ENCODE assay signal across 10 cellular contexts in the genomic region with DNA sequence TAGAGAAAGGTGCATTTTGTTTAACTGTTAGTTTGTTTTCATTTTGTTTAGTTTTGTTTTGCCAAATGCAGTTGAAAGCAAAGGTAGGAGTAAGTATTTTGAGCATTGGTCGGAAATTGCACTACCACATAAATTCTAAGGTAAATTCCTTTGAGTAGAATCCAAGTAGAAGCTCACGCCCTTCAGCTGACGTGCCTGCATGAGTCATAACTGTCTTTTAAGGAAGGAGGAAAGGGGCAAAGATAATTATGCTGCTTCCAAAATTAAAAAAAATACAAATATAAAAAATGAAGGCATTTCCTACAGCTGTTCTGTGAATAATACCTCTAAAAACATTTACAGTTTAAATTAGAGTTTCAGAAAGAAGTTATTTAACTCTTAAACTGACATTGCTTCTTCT.
DNase-seq lines count a peak whose midpoint lies in the region; ATAC-seq, FAIRE-seq and TF ChIP-seq lines count a peak whose summit lies in the region.
"Had no signal": no experiment of that assay in that cellular context is flagged by ENCODE, and none has a peak within 500 bp of the region (broad histone marks: within the 10 kb centered on the region; RNA-seq: fewer than 3 reads in every experiment).

No MANE protein-coding gene starts in this region.

- H3K14ac ChIP-seq in H9 (ENCODE audit: insufficient read depth, low read length): no peak overlapping the region

- no peak overlapping the region for H3K27ac Mint-ChIP-seq in activated T-helper 2 cell treated with anti-CD3 and anti-CD28 coated beads, Interferon-gamma antibody, Interleukin-2, Interleukin-4, amounts not matched to agents 10 μg/mL and 5 μg/mL and 100 μg/mL, durations not matched to agents 14 hours and 24 hours and 36 hours
- H3K27ac Mint-ChIP-seq in H9: no peak overlapping the region
- H3K27ac Mint-ChIP-seq: B cell; stimulated activated naive CD8-positive, alpha-beta T cell treated with anti-CD3 and anti-CD28 coated beads, Interleukin-15, Interleukin-2, amounts not matched to agents 100 ng/mL and 50 ng/mL, for 24 hours had no signal

- H3K27ac ChIP-seq in right lobe of liver: peak overlapping the region in 2 of 3 donors; percentile 38 to 47
- no peak overlapping the region for H3K27ac ChIP-seq in HepG2 (ENCODE audit: extremely low read length, insufficient read depth, low read length)
- no peak overlapping the region for H3K27ac ChIP-seq in H9 (ENCODE audit: insufficient read length, low read depth, low read length)

- H4K5ac ChIP-seq in H9 (ENCODE audit: insufficient read length, low read depth, low read length): no peak overlapping the region

- H3K27me3 Mint-ChIP-seq in activated T-helper 2 cell treated with anti-CD3 and anti-CD28 coated beads, Interferon-gamma antibody, Interleukin-2, Interleukin-4, amounts not matched to agents 10 μg/mL and 5 μg/mL and 100 μg/mL, durations not matched to agents 14 hours and 24 hours and 36 hours (ENCODE audit: low read depth): peaks cover 6% of the 10 kb centered on the region
- no peaks in the 10 kb centered on the region for H3K27me3 Mint-ChIP-seq in H9 (ENCODE audit: low read depth)
- H3K27me3 Mint-ChIP-seq: stimulated activated naive CD8-positive, alpha-beta T cell treated with anti-CD3 and anti-CD28 coated beads, Interleukin-15, Interleukin-2, amounts not matched to agents 100 ng/mL and 50 ng/mL, for 24 hours had no signal

- TF ChIP-seq EP300 in HepG2 (IDR thresholded peaks at IDR 0.05; ENCODE audit: low read depth in 2 of 2, low read length in 2 of 2): no peak
- TF ChIP-seq EP300 in HepG2 (CRISPR knock-in tag; IDR thresholded peaks at IDR 0.05; ENCODE audit: borderline replicate concordance): no peak

- H3K4ac ChIP-seq in H9 (ENCODE audit: low read depth, low read length): no peak overlapping the region

- CTCF ChIA-PET in HepG2 (lab: Yijun Ruan, JAX; ENCODE audit: low intra/inter-chr PET ratio, low total read pairs): no interaction called here

- H3K56ac ChIP-seq in H9 (ENCODE audit: insufficient read length, low read depth, low read length): no peak overlapping the region

- no peak overlapping the region for H2BK15ac ChIP-seq in H9 (ENCODE audit: low read depth, low read length)

- no peaks in the 10 kb centered on the region for H3K23me2 ChIP-seq in H9 (ENCODE audit: insufficient read length, low read depth, low read length, poor library complexity, severe bottlenecking)

- no peak for TF ChIP-seq POLR2A in right lobe of liver (IDR thresholded peaks at IDR 0.05)
- no peak for TF ChIP-seq POLR2A in HepG2 (IDR thresholded peaks at IDR 0.05; ENCODE audit: insufficient read depth in 1 of 2, low read depth in 2 of 2, low read length in 2 of 2)

- no peaks in the 10 kb centered on the region for H3K9me3 ChIP-seq in right lobe of liver
- no peaks in the 10 kb centered on the region for H3K9me3 ChIP-seq in HepG2 (ENCODE audit: low read length)
- no peaks in the 10 kb centered on the region for H3K9me3 ChIP-seq in mucosa of descending colon
- no peaks in the 10 kb centered on the region for H3K9me3 ChIP-seq in H9 (ENCODE audit: control insufficient read depth, low read depth, low read length)

- BruUV-seq in HepG2 (replicated peaks; lab: Mats Ljungman, UMichigan): no TSS peak

- H3K27me3 ChIP-seq in right lobe of liver (no peaks in the 10 kb centered on the region), HepG2 (ENCODE audit: control insufficient read depth in 1 of 2, insufficient read depth in 2 of 2, low read length in 2 of 2) (peaks cover 0 to 7% of the 10 kb centered on the region in 2 experiments; a peak in 1 of 5 replicates), H9 (ENCODE audit: insufficient read depth, low read length) (no peaks in the 10 kb centered on the region)

- TF ChIP-seq CTCF in right lobe of liver (IDR thresholded peaks at IDR 0.05) (no peak), HepG2 (CRISPR knock-in tag; IDR thresholded peaks at IDR 0.05) (no peak), choroid plexus epithelial cell (conservative IDR thresholded peaks at IDR 0.05; ENCODE audit: low read depth, low read length) (no peak), mucosa of descending colon (IDR thresholded peaks at IDR 0.05) (no peak), H9 (conservative IDR thresholded peaks at IDR 0.05) (no peak)

- H2AFZ ChIP-seq in HepG2 (ENCODE audit: low read length) (no peak overlapping the region), H9 (ENCODE audit: low read length) (no peak overlapping the region)

- no peak overlapping the region for H4K91ac ChIP-seq in H9 (ENCODE audit: insufficient read length, low read depth, low read length)

- H3K4me3 Mint-ChIP-seq in activated T-helper 2 cell treated with anti-CD3 and anti-CD28 coated beads, Interferon-gamma antibody, Interleukin-2, Interleukin-4, amounts not matched to agents 10 μg/mL and 5 μg/mL and 100 μg/mL, durations not matched to agents 14 hours and 24 hours and 36 hours (ENCODE audit: low read depth): no peak overlapping the region
- no peak overlapping the region for H3K4me3 Mint-ChIP-seq in H9
- H3K4me3 Mint-ChIP-seq: B cell; stimulated activated naive CD8-positive, alpha-beta T cell treated with anti-CD3 and anti-CD28 coated beads, Interleukin-15, Interleukin-2, amounts not matched to agents 100 ng/mL and 50 ng/mL, for 24 hours had no signal

- intact Hi-C loops in right lobe of liver (cut with DNase I): no loop called here
- intact Hi-C loops in HepG2 (cut with micrococcal nuclease; ENCODE audit: unreplicated experiment): no loop called here
- intact Hi-C loops in mucosa of descending colon (cut with DNase I, micrococcal nuclease): no loop called here
- intact Hi-C loops in activated T-helper 2 cell treated with anti-CD3 and anti-CD28 coated beads, Interferon-gamma antibody, Interleukin-2, Interleukin-4, amounts not matched to agents 10 μg/mL and 5 μg/mL and 100 μg/mL, durations not matched to agents 14 hours and 24 hours and 36 hours (cut with micrococcal nuclease): no loop called here

- ATAC-seq in right lobe of liver (peak in 1 of 4 donors; percentile 47), HepG2 (no peak), mucosa of descending colon (peak; percentile 90), GM19395 (IDR thresholded peaks at IDR 0.05; ENCODE audit: unreplicated experiment) (no peak), GM18519 (IDR thresholded peaks at IDR 0.05; ENCODE audit: low FRiP score, unreplicated experiment) (no peak)

- no peaks in the 10 kb centered on the region for H3K79me2 ChIP-seq in HepG2 (ENCODE audit: insufficient read depth, low read length)
- no peaks in the 10 kb centered on the region for H3K79me2 ChIP-seq in H9 (ENCODE audit: insufficient read depth, low read length)

- H4K20me1 ChIP-seq in HepG2 (ENCODE audit: insufficient read depth, low read length) (no peaks in the 10 kb centered on the region), H9 (ENCODE audit: control insufficient read depth, insufficient read depth, insufficient read length) (no peaks in the 10 kb centered on the region)

- H4K8ac ChIP-seq in H9 (replicated peaks; ENCODE audit: insufficient read length, low read depth, low read length): no peak overlapping the region

- no peak for FAIRE-seq in HepG2 (lab: Jason Lieb, UNC)

- no peaks in the 10 kb centered on the region for H3K36me3 Mint-ChIP-seq in activated T-helper 2 cell treated with anti-CD3 and anti-CD28 coated beads, Interferon-gamma antibody, Interleukin-2, Interleukin-4, amounts not matched to agents 10 μg/mL and 5 μg/mL and 100 μg/mL, durations not matched to agents 14 hours and 24 hours and 36 hours (ENCODE audit: low read depth)
- peaks cover 3 to 7% (median 5%) of the 10 kb centered on the region in 3 experiments; a peak in 3 of 7 replicates for H3K36me3 Mint-ChIP-seq in H9 (ENCODE audit: insufficient read depth in 1 of 3, low read depth in 3 of 3)

- H2BK5ac ChIP-seq in H9 (ENCODE audit: insufficient read length, low read length): no peak overlapping the region

- no peaks in the 10 kb centered on the region for H3K4me1 Mint-ChIP-seq in activated T-helper 2 cell treated with anti-CD3 and anti-CD28 coated beads, Interferon-gamma antibody, Interleukin-2, Interleukin-4, amounts not matched to agents 10 μg/mL and 5 μg/mL and 100 μg/mL, durations not matched to agents 14 hours and 24 hours and 36 hours (ENCODE audit: low read depth)
- peaks cover 24 to 33% of the 10 kb centered on the region in 2 experiments for H3K4me1 Mint-ChIP-seq in H9
- H3K4me1 Mint-ChIP-seq: B cell had no signal

- no peak overlapping the region for H2BK12ac ChIP-seq in H9 (ENCODE audit: insufficient read length, low read depth, low read length)

- DNase-seq in right lobe of liver (no peak), HepG2 (ENCODE audit: low spot score) (no peak), choroid plexus epithelial cell (ENCODE audit: low read depth) (peak; percentile 84), mucosa of descending colon (peak; percentile 55 to 86 (median 62)), H9 (no peak)
- no peak for DNase-seq in activated T-helper 2 cell treated with anti-CD3 and anti-CD28 coated beads, Interferon-gamma antibody, Interleukin-2, Interleukin-4, amounts not matched to agents 10 μg/mL and 5 μg/mL and 100 μg/mL, durations not matched to agents 14 hours and 24 hours and 36 hours (ENCODE audit: low spot score)

- H3K4me1 ChIP-seq in right lobe of liver (peaks cover 0 to 5% (median 0%) of the 10 kb centered on the region in 4 donors), HepG2 (ENCODE audit: insufficient read depth, low read length) (no peaks in the 10 kb centered on the region), mucosa of descending colon (ENCODE audit: low read depth) (peaks cover 7% of the 10 kb centered on the region), H9 (ENCODE audit: insufficient read depth, low read length) (no peaks in the 10 kb centered on the region)

- H2BK20ac ChIP-seq in H9 (ENCODE audit: low read depth, low read length, poor library complexity, severe bottlenecking): no peak overlapping the region

- no peak overlapping the region for H3K4me2 ChIP-seq in HepG2 (ENCODE audit: low read depth, low read length)
- no peak overlapping the region for H3K4me2 ChIP-seq in H9 (ENCODE audit: insufficient read depth, insufficient read length, low read length)

- 48% methylated on average over 3 of the region's 3 CpGs for WGBS in right lobe of liver (ENCODE audit: insufficient coverage, low coverage, low lambda C conversion rate, missing lambda C conversion rate)
- WGBS in HepG2 (ENCODE audit: low lambda C conversion rate): 18% methylated on average over 3 of the region's 3 CpGs
- WGBS in H9 (ENCODE audit: extremely low coverage, insufficient read length, low lambda C conversion rate): no CpG with 5 or more reads among the region's 3 CpGs

- no peak overlapping the region for H2BK120ac ChIP-seq in H9 (ENCODE audit: low read depth, low read length, poor library complexity, severe bottlenecking)

- no peak overlapping the region for H3K4me3 ChIP-seq in right lobe of liver
- H3K4me3 ChIP-seq in HepG2 (replicated peaks in 1 of 3; ENCODE audit: insufficient read depth in 1 of 3, low read depth in 2 of 3, low read length in 3 of 3): no peak overlapping the region
- H3K4me3 ChIP-seq in choroid plexus epithelial cell (ENCODE audit: low read depth, low read length): no peak overlapping the region
- H3K4me3 ChIP-seq in mucosa of descending colon: no peak overlapping the region

- TF ChIP-seq RAD21 in HepG2 (CRISPR knock-in tag; IDR thresholded peaks at IDR 0.05): no peak

- H3K79me1 ChIP-seq in H9 (ENCODE audit: insufficient read depth, low read depth, low read length, poor library complexity, severe bottlenecking): no peaks in the 10 kb centered on the region

- in situ Hi-C loops in HepG2 (cut with HindIII; ENCODE audit: extremely low pct_ligation_motif_present, low pct_unique_long_range_greater_than_20kb): no loop called here

- H2AK5ac ChIP-seq in H9 (ENCODE audit: insufficient read length, low read length): no peak overlapping the region

- POLR2A ChIA-PET in HepG2 (lab: Yijun Ruan, JAX): no interaction called here

- no peak overlapping the region for H3K18ac ChIP-seq in H9 (ENCODE audit: insufficient read length, low read depth, low read length)

- H3T11ph ChIP-seq in H9 (ENCODE audit: low read length): no peak overlapping the region

- H3K36me3 ChIP-seq in right lobe of liver: no peaks in the 10 kb centered on the region
- H3K36me3 ChIP-seq in HepG2 (replicated peaks in 1 of 2; ENCODE audit: control insufficient read depth in 1 of 2, insufficient read depth in 2 of 2, low read length in 2 of 2): no peaks in the 10 kb centered on the region
- no peaks in the 10 kb centered on the region for H3K36me3 ChIP-seq in mucosa of descending colon (ENCODE audit: low read depth)

- H3K9ac ChIP-seq in HepG2 (ENCODE audit: insufficient read depth, low read depth, low read length): no peak overlapping the region
- no peak overlapping the region for H3K9ac ChIP-seq in H9 (ENCODE audit: extremely low read depth, insufficient read length, low read length)

- H3K9me3 Mint-ChIP-seq in activated T-helper 2 cell treated with anti-CD3 and anti-CD28 coated beads, Interferon-gamma antibody, Interleukin-2, Interleukin-4, amounts not matched to agents 10 μg/mL and 5 μg/mL and 100 μg/mL, durations not matched to agents 14 hours and 24 hours and 36 hours: no peaks in the 10 kb centered on the region
- no peaks in the 10 kb centered on the region for H3K9me3 Mint-ChIP-seq in H9
- H3K9me3 Mint-ChIP-seq: stimulated activated naive CD8-positive, alpha-beta T cell treated with anti-CD3 and anti-CD28 coated beads, Interleukin-15, Interleukin-2, amounts not matched to agents 100 ng/mL and 50 ng/mL, for 24 hours had no signal

- no peak overlapping the region for H3K23ac ChIP-seq in H9 (ENCODE audit: insufficient read length, low read depth, low read length)

Comparison
In these comparisons a context has a peak if more than half of its experiments do, and no peak if none do; other contexts are left out.
1. H3K27ac ChIP-seq: peak in right lobe of liver (2 of 3); none in HepG2 (single experiment) and H9 (single experiment).
2. DNase-seq: peak in choroid plexus epithelial cell (single experiment) and mucosa of descending colon (3 of 3); none in right lobe of liver (0 of 3), HepG2 (single experiment), activated T-helper 2 cell treated with anti-CD3 and anti-CD28 coated beads, Interferon-gamma antibody, Interleukin-2, Interleukin-4, amounts not matched to agents 10 μg/mL and 5 μg/mL and 100 μg/mL, durations not matched to agents 14 hours and 24 hours and 36 hours (single experiment) and H9 (single experiment).